Comparison of ENCODE assay signal across 16 cellular contexts in the genomic region with DNA sequence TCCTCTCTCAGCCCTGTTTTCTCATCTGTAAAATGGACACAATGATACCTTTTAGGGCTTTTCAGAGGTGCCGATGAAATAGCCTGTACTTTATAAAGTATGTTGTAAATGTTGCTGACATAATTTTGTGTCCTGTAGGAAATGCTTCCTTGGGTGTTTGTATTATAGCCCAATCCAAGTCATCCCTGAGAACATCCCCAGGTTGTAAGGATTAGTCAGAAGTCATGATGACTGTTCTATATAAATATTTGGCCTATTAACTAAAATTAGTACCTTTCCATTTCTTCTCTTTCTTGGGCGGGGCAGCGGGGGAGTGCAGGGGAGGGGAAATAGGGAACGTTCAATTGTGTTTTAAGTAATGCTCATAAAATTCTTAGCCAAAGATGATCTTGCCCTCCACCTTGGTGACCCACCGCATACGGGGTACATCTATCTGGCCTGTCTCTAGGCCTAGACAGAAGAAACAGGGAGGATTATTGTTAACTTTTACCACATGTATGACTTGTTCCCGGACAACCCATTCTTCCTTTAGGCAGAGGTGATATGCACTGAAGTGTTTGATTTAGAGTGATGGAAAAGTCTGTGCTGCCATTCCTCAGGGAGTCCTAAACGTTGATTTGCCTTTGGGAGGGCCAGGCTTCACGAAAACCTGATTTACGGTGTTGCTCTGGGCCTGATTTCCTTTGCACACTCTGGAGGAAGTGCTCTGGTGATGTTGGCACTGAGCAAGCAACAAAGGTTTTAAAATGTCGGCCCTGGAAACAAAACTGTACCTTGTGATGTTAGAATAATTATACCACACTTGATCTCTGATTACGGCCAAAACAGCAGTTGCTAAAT.
DNase-seq lines count a peak whose midpoint lies in the region; ATAC-seq and TF ChIP-seq lines count a peak whose summit lies in the region.
"Had no signal": no experiment of that assay in that cellular context is flagged by ENCODE, and none has a peak within 500 bp of the region (broad histone marks: within the 10 kb centered on the region; RNA-seq: fewer than 3 reads in every experiment).

No MANE protein-coding gene starts in this region.

- no peak overlapping the region for H3K18ac ChIP-seq in H9 (ENCODE audit: insufficient read length, low read depth, low read length)

- no peak overlapping the region for H2AFZ ChIP-seq in H9 (ENCODE audit: low read length)

- intact Hi-C loops in sciatic nerve (cut with DNase I) = no loop called here

- no peak overlapping the region for H2BK12ac ChIP-seq in H9 (ENCODE audit: insufficient read length, low read depth, low read length)

- no peak overlapping the region for H2AK5ac ChIP-seq in H9 (ENCODE audit: insufficient read length, low read length)

- H3K9me3 ChIP-seq in H9 (ENCODE audit: control insufficient read depth, low read depth, low read length) = no peaks in the 10 kb centered on the region
- no peaks in the 10 kb centered on the region for H3K9me3 ChIP-seq in SK-N-MC (ENCODE audit: low read depth, low read length)
- H3K9me3 ChIP-seq: BLaER1 had no signal

- H3K4me3 ChIP-seq in SK-N-MC = 0 out of 2 replicates have a peak overlapping the region, but pooled peaks have one; percentile 25
- H3K4me3 ChIP-seq: BLaER1 had no signal

- no peaks in the 10 kb centered on the region for H3K79me1 ChIP-seq in H9 (ENCODE audit: insufficient read depth, low read depth, low read length, poor library complexity, severe bottlenecking)

- H3K27ac Mint-ChIP-seq in H9 = peak overlapping the region in 1 of 3 experiments; percentile 35; a peak in 1 of 7 replicates
- H3K27ac Mint-ChIP-seq: activated CD4-positive, alpha-beta T cell treated with anti-CD3 and anti-CD28 coated beads for 36 hours; stimulated activated naive B cell treated with anti-CD40 and anti-IgM and Interleukin-4, amounts not matched to agents 10 μg/mL and 1 μg/mL and 100 μg/mL, for 72 hours had no signal

- ATAC-seq in foreskin keratinocyte = peak; percentile 83
- peak; percentile 75 for ATAC-seq in sciatic nerve
- ATAC-seq in HG03571 (IDR thresholded peaks at IDR 0.05; ENCODE audit: unreplicated experiment) = no peak
- no peak for ATAC-seq in HG03460 (IDR thresholded peaks at IDR 0.05; ENCODE audit: unreplicated experiment)
- no peak for ATAC-seq in GM19455 (IDR thresholded peaks at IDR 0.05; ENCODE audit: unreplicated experiment)
- ATAC-seq: activated CD4-positive, alpha-beta T cell treated with anti-CD3 and anti-CD28 coated beads for 36 hours; stimulated activated naive B cell treated with anti-CD40 and anti-IgM and Interleukin-4, amounts not matched to agents 10 μg/mL and 1 μg/mL and 100 μg/mL, for 72 hours had no signal

- no peak overlapping the region for H4K91ac ChIP-seq in H9 (ENCODE audit: insufficient read length, low read depth, low read length)

- no peaks in the 10 kb centered on the region for H3K36me3 Mint-ChIP-seq in H9 (ENCODE audit: insufficient read depth in 1 of 3, low read depth in 3 of 3)

- no CpG with 5 or more reads among the region's 12 CpGs for WGBS in H9 (ENCODE audit: extremely low coverage, insufficient read length, low lambda C conversion rate)

- H2BK120ac ChIP-seq in H9 (ENCODE audit: low read depth, low read length, poor library complexity, severe bottlenecking) = no peak overlapping the region

- no peaks in the 10 kb centered on the region for H3K4me1 ChIP-seq in H9 (ENCODE audit: insufficient read depth, low read length)
- H3K4me1 ChIP-seq in foreskin keratinocyte = peaks cover 22% of the 10 kb centered on the region
- H3K4me1 ChIP-seq: BLaER1 had no signal

- no peak overlapping the region for H3K14ac ChIP-seq in H9 (ENCODE audit: insufficient read depth, low read length)

- no peaks in the 10 kb centered on the region for H3K79me2 ChIP-seq in H9 (ENCODE audit: insufficient read depth, low read length)

- no peak overlapping the region for H3K9ac ChIP-seq in H9 (ENCODE audit: extremely low read depth, insufficient read length, low read length)
- H3K9ac ChIP-seq in SK-N-MC (ENCODE audit: insufficient read length) = no peak overlapping the region
- H3K9ac ChIP-seq: BLaER1 had no signal

- H2BK5ac ChIP-seq in H9 (ENCODE audit: insufficient read length, low read length) = no peak overlapping the region

- H3K4ac ChIP-seq in H9 (ENCODE audit: low read depth, low read length) = no peak overlapping the region

- no peak overlapping the region for H3K27ac ChIP-seq in H9 (ENCODE audit: insufficient read length, low read depth, low read length)
- no peak overlapping the region for H3K27ac ChIP-seq in SK-N-MC
- H3K27ac ChIP-seq in foreskin keratinocyte = peak overlapping the region; percentile 83
- H3K27ac ChIP-seq: BLaER1, HL-60 had no signal

- H4K20me1 ChIP-seq in H9 (ENCODE audit: control insufficient read depth, insufficient read depth, insufficient read length) = no peaks in the 10 kb centered on the region
- H4K20me1 ChIP-seq: BLaER1 had no signal

- no peaks in the 10 kb centered on the region for H3K27me3 ChIP-seq in H9 (ENCODE audit: insufficient read depth, low read length)
- no peaks in the 10 kb centered on the region for H3K27me3 ChIP-seq in foreskin keratinocyte
- H3K27me3 ChIP-seq: BLaER1 had no signal

- no peaks in the 10 kb centered on the region for H3K23me2 ChIP-seq in H9 (ENCODE audit: insufficient read length, low read depth, low read length, poor library complexity, severe bottlenecking)

- H2BK20ac ChIP-seq in H9 (ENCODE audit: low read depth, low read length, poor library complexity, severe bottlenecking) = no peak overlapping the region

- H3K4me1 Mint-ChIP-seq in H9 = 0 out of 4 replicates have a peak, but pooled peaks cover 0 to 3% of the 10 kb centered on the region in 2 experiments
- H3K4me1 Mint-ChIP-seq: activated CD4-positive, alpha-beta T cell treated with anti-CD3 and anti-CD28 coated beads for 36 hours; stimulated activated naive B cell treated with anti-CD40 and anti-IgM and Interleukin-4, amounts not matched to agents 10 μg/mL and 1 μg/mL and 100 μg/mL, for 72 hours had no signal

- H3K23ac ChIP-seq in H9 (ENCODE audit: insufficient read length, low read depth, low read length) = no peak overlapping the region

- H3K4me3 Mint-ChIP-seq in H9 = no peak overlapping the region
- H3K4me3 Mint-ChIP-seq: activated CD4-positive, alpha-beta T cell treated with anti-CD3 and anti-CD28 coated beads for 36 hours; immature natural killer cell; stimulated activated naive B cell treated with anti-CD40 and anti-IgM and Interleukin-4, amounts not matched to agents 10 μg/mL and 1 μg/mL and 100 μg/mL, for 72 hours had no signal

- no peak overlapping the region for H4K5ac ChIP-seq in H9 (ENCODE audit: insufficient read length, low read depth, low read length)

- TF ChIP-seq CTCF in H9 (conservative IDR thresholded peaks at IDR 0.05) = no peak
- TF ChIP-seq CTCF in foreskin keratinocyte (conservative IDR thresholded peaks at IDR 0.05) = no peak

- H3K9me3 Mint-ChIP-seq in H9 = no peaks in the 10 kb centered on the region
- H3K9me3 Mint-ChIP-seq: immature natural killer cell; stimulated activated naive B cell treated with anti-CD40 and anti-IgM and Interleukin-4, amounts not matched to agents 10 μg/mL and 1 μg/mL and 100 μg/mL, for 72 hours had no signal

- peak overlapping the region; percentile 33 for H3K56ac ChIP-seq in H9 (ENCODE audit: insufficient read length, low read depth, low read length)

- no peak overlapping the region for H3T11ph ChIP-seq in H9 (ENCODE audit: low read length)

- no peak overlapping the region for H2BK15ac ChIP-seq in H9 (ENCODE audit: low read depth, low read length)

- no peaks in the 10 kb centered on the region for H3K27me3 Mint-ChIP-seq in H9 (ENCODE audit: low read depth)
- H3K27me3 Mint-ChIP-seq: activated CD4-positive, alpha-beta T cell treated with anti-CD3 and anti-CD28 coated beads for 36 hours; stimulated activated naive B cell treated with anti-CD40 and anti-IgM and Interleukin-4, amounts not matched to agents 10 μg/mL and 1 μg/mL and 100 μg/mL, for 72 hours had no signal

- DNase-seq in H9 = no peak
- DNase-seq in SK-N-MC (ENCODE audit: low read depth, low spot score) = no peak
- peak; percentile 70 to 79 for DNase-seq in foreskin keratinocyte
- peak; percentile 28 for DNase-seq in sciatic nerve (ENCODE audit: low spot score)
- no peak for DNase-seq in NCI-H187 treated with DMSO at 0.1 percent for 48 hours (lab: John Stamatoyannopoulos, UW)
- DNase-seq: activated CD4-positive, alpha-beta T cell treated with anti-CD3 and anti-CD28 coated beads for 36 hours; immature natural killer cell; NCI-H2107; stimulated activated CD4-positive, alpha-beta T cell treated with anti-CD3 and anti-CD28 coated beads, Interleukin-4, amount 100 ng/mL, for 4 hours; stimulated activated naive B cell treated with anti-CD40 and anti-IgM and Interleukin-4, amounts not matched to agents 10 μg/mL and 1 μg/mL and 100 μg/mL, for 72 hours; T-helper 1 cell had no signal

- no peaks in the 10 kb centered on the region for H3K36me3 ChIP-seq in SK-N-MC (ENCODE audit: insufficient read depth, low read length)
- H3K36me3 ChIP-seq: BLaER1 had no signal

- H3K4me2 ChIP-seq in H9 (ENCODE audit: insufficient read depth, insufficient read length, low read length) = no peak overlapping the region
- H3K4me2 ChIP-seq: BLaER1 had no signal

- H4K8ac ChIP-seq in H9 (replicated peaks; ENCODE audit: insufficient read length, low read depth, low read length) = no peak overlapping the region

Comparison
In these comparisons a context has a peak if more than half of its experiments do, and no peak if none do; other contexts are left out.
1. DNase-seq: peak in foreskin keratinocyte (2 of 2) and sciatic nerve (single experiment); none in H9 (single experiment), SK-N-MC (single experiment) and NCI-H187 treated with DMSO at 0.1 percent for 48 hours (single experiment).
2. ATAC-seq: peak in foreskin keratinocyte (single experiment) and sciatic nerve (single experiment); none in HG03571 (single experiment), HG03460 (single experiment) and GM19455 (single experiment).